Comparison of ENCODE assay signal across 11 cellular contexts in the genomic region with DNA sequence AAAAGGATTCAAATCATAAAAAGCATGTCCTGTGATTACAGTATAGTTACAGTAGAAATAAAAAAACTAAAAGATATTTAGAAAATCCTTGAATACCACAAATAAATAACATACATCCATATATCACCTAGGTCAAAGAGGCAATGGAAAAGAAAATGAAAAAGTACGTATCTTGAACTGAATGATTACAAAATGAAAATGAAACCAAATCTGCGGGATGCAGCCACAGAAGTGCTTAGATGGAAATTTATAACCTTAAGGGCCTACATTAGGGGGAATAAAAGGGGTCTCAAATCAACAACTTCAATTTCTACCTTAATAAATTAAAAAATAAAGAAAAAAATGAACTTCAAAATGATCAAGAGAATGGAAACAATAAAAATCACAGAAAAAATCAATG.
DNase-seq lines count a peak whose midpoint lies in the region; ATAC-seq lines count a peak whose summit lies in the region.
"Had no signal": no experiment of that assay in that cellular context is flagged by ENCODE, and none has a peak within 500 bp of the region (broad histone marks: within the 10 kb centered on the region; RNA-seq: fewer than 3 reads in every experiment).

No MANE protein-coding gene starts in this region.

- H3K9me3 Mint-ChIP-seq in activated naive CD4-positive, alpha-beta T cell treated with anti-CD3 and anti-CD28 coated beads for 36 hours: no peaks in the 10 kb centered on the region
- peaks cover 0 to 2% of the 10 kb centered on the region in 2 donors for H3K9me3 Mint-ChIP-seq in effector memory CD8-positive, alpha-beta T cell
- H3K9me3 Mint-ChIP-seq in stimulated activated naive CD8-positive, alpha-beta T cell treated with anti-CD3 and anti-CD28 coated beads, Interleukin-15, amount 100 ng/mL, for 72 hours: no peaks in the 10 kb centered on the region

- intact Hi-C loops in activated naive CD4-positive, alpha-beta T cell treated with anti-CD3 and anti-CD28 coated beads for 36 hours (cut with micrococcal nuclease): no loop called here

- H3K27ac Mint-ChIP-seq in activated naive CD4-positive, alpha-beta T cell treated with anti-CD3 and anti-CD28 coated beads for 36 hours: no peak overlapping the region
- peak overlapping the region; percentile 33 to 41 for H3K27ac Mint-ChIP-seq in effector memory CD8-positive, alpha-beta T cell
- peak overlapping the region in 1 of 2 donors; percentile 37 for H3K27ac Mint-ChIP-seq in stimulated activated naive CD8-positive, alpha-beta T cell treated with anti-CD3 and anti-CD28 coated beads, Interleukin-15, amount 100 ng/mL, for 72 hours

- no peak for DNase-seq in activated naive CD4-positive, alpha-beta T cell treated with anti-CD3 and anti-CD28 coated beads for 36 hours
- DNase-seq in activated naive CD4-positive, alpha-beta T cell treated with Interleukin-2 at 50 U/mL for 16 hours: no peak
- DNase-seq in NCI-H460 (ENCODE audit: extremely low read depth, low read depth) (peak; percentile 2), Ammon's horn (ENCODE audit: low spot score) (no peak), DMS79 treated with DMSO at 0.1 percent for 48 hours (lab: John Stamatoyannopoulos, UW) (no peak)
- DNase-seq in effector memory CD8-positive, alpha-beta T cell: no peak
- DNase-seq in stimulated activated naive CD8-positive, alpha-beta T cell treated with anti-CD3 and anti-CD28 coated beads, Interleukin-15, amount 100 ng/mL, for 72 hours: no peak
- DNase-seq: C1 segment of cervical spinal cord, NCI-H510A had no signal

- H3K4me1 Mint-ChIP-seq in activated naive CD4-positive, alpha-beta T cell treated with anti-CD3 and anti-CD28 coated beads for 36 hours (ENCODE audit: low read depth): peaks cover 16% of the 10 kb centered on the region
- H3K4me1 Mint-ChIP-seq in effector memory CD8-positive, alpha-beta T cell (ENCODE audit: low read depth in 2 of 2): peaks cover 0 to 1% of the 10 kb centered on the region in 2 donors
- H3K4me1 Mint-ChIP-seq in stimulated activated naive CD8-positive, alpha-beta T cell treated with anti-CD3 and anti-CD28 coated beads, Interleukin-15, amount 100 ng/mL, for 72 hours: no peaks in the 10 kb centered on the region

- no peak for ATAC-seq in effector memory CD8-positive, alpha-beta T cell (replicated peaks)
- ATAC-seq in stimulated activated naive CD8-positive, alpha-beta T cell treated with anti-CD3 and anti-CD28 coated beads, Interleukin-15, amount 100 ng/mL, for 72 hours: no peak
- no peak for ATAC-seq in HG02938 (IDR thresholded peaks at IDR 0.05; ENCODE audit: unreplicated experiment)
- ATAC-seq: SK-N-SH treated with all-trans-retinoic acid at 6 μM for 48 hours had no signal

- no peaks in the 10 kb centered on the region for H3K36me3 Mint-ChIP-seq in activated naive CD4-positive, alpha-beta T cell treated with anti-CD3 and anti-CD28 coated beads for 36 hours (ENCODE audit: low read depth)
- no peaks in the 10 kb centered on the region for H3K36me3 Mint-ChIP-seq in effector memory CD8-positive, alpha-beta T cell (ENCODE audit: insufficient read depth)

- peak overlapping the region; percentile 34 for H3K4me3 Mint-ChIP-seq in activated naive CD4-positive, alpha-beta T cell treated with anti-CD3 and anti-CD28 coated beads for 36 hours
- peak overlapping the region; percentile 47 to 64 for H3K4me3 Mint-ChIP-seq in effector memory CD8-positive, alpha-beta T cell
- H3K4me3 Mint-ChIP-seq in stimulated activated naive CD8-positive, alpha-beta T cell treated with anti-CD3 and anti-CD28 coated beads, Interleukin-15, amount 100 ng/mL, for 72 hours: peak overlapping the region; percentile 13 to 49

- H3K27me3 Mint-ChIP-seq in activated naive CD4-positive, alpha-beta T cell treated with anti-CD3 and anti-CD28 coated beads for 36 hours (ENCODE audit: low read depth): no peaks in the 10 kb centered on the region
- no peaks in the 10 kb centered on the region for H3K27me3 Mint-ChIP-seq in effector memory CD8-positive, alpha-beta T cell
- no peaks in the 10 kb centered on the region for H3K27me3 Mint-ChIP-seq in stimulated activated naive CD8-positive, alpha-beta T cell treated with anti-CD3 and anti-CD28 coated beads, Interleukin-15, amount 100 ng/mL, for 72 hours

- CTCF ChIA-PET in activated naive CD4-positive, alpha-beta T cell treated with anti-CD3 and anti-CD28 coated beads for 36 hours (lab: Charles Lee): no interaction called here
